In genomic region chr4:105022811-105023667, GRCh38 we compare ENCODE assay signal across 14 cellular contexts.
DNase-seq lines count a peak whose midpoint lies in the region; ATAC-seq and TF ChIP-seq lines count a peak whose summit lies in the region.
"Had no signal": no experiment of that assay in that cellular context is flagged by ENCODE, and none has a peak within 500 bp of the region (broad histone marks: within the 10 kb centered on the region; RNA-seq: fewer than 3 reads in every experiment).

No MANE protein-coding gene starts in this region.

- H3F3A ChIP-seq in smooth muscle cell (ENCODE audit: low read depth): no peaks in the 10 kb centered on the region

- H3K4me1 ChIP-seq in smooth muscle cell (ENCODE audit: low read depth): no peaks in the 10 kb centered on the region
- no peaks in the 10 kb centered on the region for H3K4me1 ChIP-seq in BE2C
- H3K4me1 ChIP-seq: prostate gland had no signal

- H3K9me3 Mint-ChIP-seq in activated T-cell treated with anti-CD3 and anti-CD28 coated beads, Interleukin-2, amount 50 U/mL, for 4 hours: peaks cover 14% of the 10 kb centered on the region

- no peak overlapping the region for H3K4me3 Mint-ChIP-seq in activated T-cell treated with anti-CD3 and anti-CD28 coated beads, Interleukin-2, amount 50 U/mL, for 4 hours
- H3K4me3 Mint-ChIP-seq: memory B cell had no signal

- no peak overlapping the region for H3K9ac ChIP-seq in smooth muscle cell (ENCODE audit: low read depth)

- WGBS in smooth muscle cell (ENCODE audit: low lambda C conversion rate): 50% methylated on average over 6 of the region's 6 CpGs

- no peaks in the 10 kb centered on the region for H3K9me3 ChIP-seq in smooth muscle cell (replicated peaks; ENCODE audit: low read depth)
- H3K9me3 ChIP-seq in BE2C: peaks cover 3% of the 10 kb centered on the region; the same call in 1 of the 2 replicates
- H3K9me3 ChIP-seq: prostate gland had no signal

- H3K4me1 Mint-ChIP-seq in activated T-cell treated with anti-CD3 and anti-CD28 coated beads, Interleukin-2, amount 50 U/mL, for 4 hours (ENCODE audit: low read depth): no peaks in the 10 kb centered on the region
- H3K4me1 Mint-ChIP-seq: memory B cell had no signal

- no peaks in the 10 kb centered on the region for H4K20me1 ChIP-seq in smooth muscle cell (ENCODE audit: low read depth)

- TF ChIP-seq CTCF in epithelial cell of esophagus (IDR thresholded peaks at IDR 0.05; ENCODE audit: insufficient read depth, low read depth, low read length, missing control alignments) (no peak), smooth muscle cell (IDR thresholded peaks at IDR 0.05; ENCODE audit: borderline replicate concordance, insufficient read depth, poor library complexity, severe bottlenecking) (no peak), BE2C (IDR thresholded peaks at IDR 0.05; ENCODE audit: low read depth, low read length) (no peak)

- no peaks in the 10 kb centered on the region for H3K36me3 ChIP-seq in smooth muscle cell (ENCODE audit: low read depth)
- no peaks in the 10 kb centered on the region for H3K36me3 ChIP-seq in BE2C
- H3K36me3 ChIP-seq: prostate gland, thoracic aorta had no signal

- H3K36me3 Mint-ChIP-seq in activated T-cell treated with anti-CD3 and anti-CD28 coated beads, Interleukin-2, amount 50 U/mL, for 4 hours (ENCODE audit: insufficient read depth): no peaks in the 10 kb centered on the region

- no peak overlapping the region for H3K4me2 ChIP-seq in smooth muscle cell

- ATAC-seq in activated T-cell treated with anti-CD3 and anti-CD28 coated beads, Interleukin-2, amount 50 U/mL, for 4 hours: no peak
- ATAC-seq in HG02938 (IDR thresholded peaks at IDR 0.05; ENCODE audit: unreplicated experiment): no peak
- ATAC-seq: activated CD4-positive, CD25-positive, alpha-beta regulatory T cell treated with anti-CD3 and anti-CD28 coated beads, Interleukin-2, amount 50 U/mL, for 24 hours had no signal

- peak overlapping the region; percentile 7 for H3K27ac ChIP-seq in smooth muscle cell (ENCODE audit: low read depth)
- H3K27ac ChIP-seq: prostate gland, thoracic aorta had no signal

- no peak overlapping the region for H3K4me3 ChIP-seq in epithelial cell of esophagus (ENCODE audit: low read length)
- H3K4me3 ChIP-seq in smooth muscle cell: no peak overlapping the region
- H3K4me3 ChIP-seq in BE2C (ENCODE audit: low read depth, low read length): no peak overlapping the region
- H3K4me3 ChIP-seq: prostate gland, thoracic aorta had no signal

- H3K27me3 ChIP-seq in smooth muscle cell (ENCODE audit: low read depth) (no peaks in the 10 kb centered on the region), BE2C (no peaks in the 10 kb centered on the region)

- no peak overlapping the region for H2AFZ ChIP-seq in smooth muscle cell (ENCODE audit: low read depth)

- no peaks in the 10 kb centered on the region for H3K79me2 ChIP-seq in smooth muscle cell (ENCODE audit: low read depth)

- peak; percentile 49 for DNase-seq in HS-27A (ENCODE audit: low read depth)
- peak; percentile 1 for DNase-seq in SIG-M5 (lab: John Stamatoyannopoulos, UW)
- DNase-seq in epithelial cell of esophagus (ENCODE audit: low read depth): peak; percentile 73
- no peak for DNase-seq in smooth muscle cell (lab: John Stamatoyannopoulos, UW; ENCODE audit: unreplicated experiment)
- DNase-seq in activated T-cell treated with anti-CD3 and anti-CD28 coated beads, Interleukin-2, amount 50 U/mL, for 4 hours: no peak
- no peak for DNase-seq in BE2C
- DNase-seq: activated effector memory CD4-positive, alpha-beta T cell treated with Interleukin-2 at 50 U/mL for 16 hours; glutamatergic neuron; NCI-H1694 treated with DMSO at 0.1 percent for 48 hours had no signal

- H3K27me3 Mint-ChIP-seq in activated T-cell treated with anti-CD3 and anti-CD28 coated beads, Interleukin-2, amount 50 U/mL, for 4 hours (ENCODE audit: low read depth): no peaks in the 10 kb centered on the region

Comparison
In these comparisons a context has a peak if more than half of its experiments do, and no peak if none do; other contexts are left out.
1. DNase-seq: peak in HS-27A (single experiment), SIG-M5 (single experiment) and epithelial cell of esophagus (single experiment); none in smooth muscle cell (single experiment), activated T-cell treated with anti-CD3 and anti-CD28 coated beads, Interleukin-2, amount 50 U/mL, for 4 hours (single experiment) and BE2C (single experiment).